ENCODE assay signal across 9 cellular contexts in the genomic region with DNA sequence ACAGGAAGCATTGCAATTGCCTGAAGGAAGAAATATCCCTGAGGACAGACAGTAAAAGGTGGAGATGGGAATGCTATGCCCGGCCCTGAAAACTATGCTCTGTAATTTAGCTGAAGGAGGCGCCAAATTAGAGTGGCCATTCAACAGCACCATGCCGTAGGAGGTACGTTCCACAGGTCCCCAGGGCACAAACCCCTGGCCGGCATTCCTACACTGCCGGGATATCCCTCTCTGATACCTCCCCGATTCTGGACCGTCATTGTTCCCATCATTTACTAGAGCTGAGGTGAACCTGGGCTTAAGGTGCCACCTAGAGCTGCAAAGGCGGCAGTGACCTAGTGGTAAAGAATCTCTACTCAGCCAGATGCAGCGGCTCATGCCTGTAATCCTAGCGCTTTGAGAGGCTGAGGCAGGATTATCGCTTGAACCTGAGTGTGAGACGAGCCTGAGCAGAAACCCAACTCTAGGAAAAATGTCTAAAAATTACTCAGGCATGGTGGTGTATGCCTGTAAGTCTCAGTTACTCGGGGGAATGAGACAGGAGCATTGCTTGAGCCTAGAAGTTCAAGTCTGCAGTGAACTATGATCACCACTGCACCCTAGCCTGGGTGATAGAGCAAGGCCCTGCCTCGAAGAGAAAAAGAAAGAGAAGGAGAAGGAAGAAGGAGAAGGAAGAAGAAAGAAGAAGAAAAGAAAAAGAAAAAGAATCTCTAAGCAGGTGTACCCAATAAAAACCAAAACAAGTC. TPM values are rescaled to one million over a fixed set of nuclear protein-coding genes. Genes with fewer than 3 reads are reported as not detected.
DNase-seq lines count a peak whose midpoint lies in the region; ATAC-seq and TF ChIP-seq lines count a peak whose summit lies in the region.
"Had no signal": no experiment of that assay in that cellular context is flagged by ENCODE, and none has a peak within 500 bp of the region (broad histone marks: within the 10 kb centered on the region; RNA-seq: fewer than 3 reads in every experiment).

No MANE protein-coding gene starts in this region.

- no peak overlapping the region for H3K27ac Mint-ChIP-seq in endodermal cell
- no peak overlapping the region for H3K27ac Mint-ChIP-seq in activated naive CD8-positive, alpha-beta T cell treated with anti-CD3 and anti-CD28 coated beads, Interleukin-2, amount 50 U/mL, for 24 hours

- peaks cover 10% of the 10 kb centered on the region for H3K9me3 ChIP-seq in endodermal cell (ENCODE audit: control insufficient read depth, low read length)
- H3K9me3 ChIP-seq in mucosa of descending colon, result no peaks in the 10 kb centered on the region
- H3K9me3 ChIP-seq in MG63, result no peaks in the 10 kb centered on the region

- H3K9ac ChIP-seq in endodermal cell (ENCODE audit: extremely low read depth, low read length, poor library complexity, severe bottlenecking), result no peak overlapping the region

- H3K4me3 Mint-ChIP-seq in endodermal cell, result no peak overlapping the region
- H3K4me3 Mint-ChIP-seq in activated naive CD8-positive, alpha-beta T cell treated with anti-CD3 and anti-CD28 coated beads, Interleukin-2, amount 50 U/mL, for 24 hours, result no peak overlapping the region

- 28 to 42% methylated on average over 12 to 15 of the region's 15 CpGs for WGBS in endodermal cell (ENCODE audit: insufficient coverage in 1 of 2, insufficient read length in 1 of 2), 2 experiments

- TF ChIP-seq CTCF in endodermal cell (conservative IDR thresholded peaks at IDR 0.05), result peak; percentile 81
- TF ChIP-seq CTCF in mucosa of descending colon (IDR thresholded peaks at IDR 0.05), result no peak

- H3K27me3 ChIP-seq in endodermal cell (ENCODE audit: control insufficient read depth, insufficient read depth, low read length, poor library complexity, severe bottlenecking) (no peaks in the 10 kb centered on the region), MG63 (no peaks in the 10 kb centered on the region)

- H3K4me1 Mint-ChIP-seq in endodermal cell, result no peaks in the 10 kb centered on the region
- H3K4me1 Mint-ChIP-seq in activated naive CD8-positive, alpha-beta T cell treated with anti-CD3 and anti-CD28 coated beads, Interleukin-2, amount 50 U/mL, for 24 hours, result no peaks in the 10 kb centered on the region

- DNase-seq in EH (ENCODE audit: low read depth) (peak; percentile 25), NCI-H146 treated with DMSO at 0.1 percent for 48 hours (lab: John Stamatoyannopoulos, UW; ENCODE audit: unreplicated experiment) (peak; percentile 68), endodermal cell (peak; percentile 89), mucosa of descending colon (peak; percentile 10 to 25 (median 18)), germinal center (ENCODE audit: low spot score) (no peak), MG63 (no peak)
- DNase-seq in activated naive CD8-positive, alpha-beta T cell treated with anti-CD3 and anti-CD28 coated beads, Interleukin-2, amount 50 U/mL, for 24 hours, result no peak
- DNase-seq: activated CD4-positive, alpha-beta T cell treated with anti-CD3 and anti-CD28 coated beads for 1 hour had no signal

- peaks cover 15% of the 10 kb centered on the region for H3K9me3 Mint-ChIP-seq in endodermal cell
- H3K9me3 Mint-ChIP-seq in activated naive CD8-positive, alpha-beta T cell treated with anti-CD3 and anti-CD28 coated beads, Interleukin-2, amount 50 U/mL, for 24 hours, result no peaks in the 10 kb centered on the region

- peaks cover 18% of the 10 kb centered on the region for H3K27me3 Mint-ChIP-seq in endodermal cell (ENCODE audit: insufficient read depth)
- peaks cover 26% of the 10 kb centered on the region for H3K27me3 Mint-ChIP-seq in activated naive CD8-positive, alpha-beta T cell treated with anti-CD3 and anti-CD28 coated beads, Interleukin-2, amount 50 U/mL, for 24 hours

- no peak overlapping the region for H3K27ac ChIP-seq in endodermal cell (ENCODE audit: low read depth, low read length)

- H3K36me3 Mint-ChIP-seq in endodermal cell (ENCODE audit: low read depth), result no peaks in the 10 kb centered on the region
- no peaks in the 10 kb centered on the region for H3K36me3 Mint-ChIP-seq in activated naive CD8-positive, alpha-beta T cell treated with anti-CD3 and anti-CD28 coated beads, Interleukin-2, amount 50 U/mL, for 24 hours (ENCODE audit: low read depth)

- ATAC-seq in mucosa of descending colon (no peak), GM21360 (IDR thresholded peaks at IDR 0.05; ENCODE audit: unreplicated experiment) (no peak)
- no peak for ATAC-seq in activated naive CD8-positive, alpha-beta T cell treated with anti-CD3 and anti-CD28 coated beads, Interleukin-2, amount 50 U/mL, for 24 hours

- H3K4me1 ChIP-seq in endodermal cell (ENCODE audit: control insufficient read depth, insufficient read depth, low read length), result no peaks in the 10 kb centered on the region
- no peaks in the 10 kb centered on the region for H3K4me1 ChIP-seq in mucosa of descending colon (ENCODE audit: low read depth)

- intact Hi-C loops in mucosa of descending colon (cut with DNase I, micrococcal nuclease), result no loop called here

- H3K36me3 ChIP-seq in endodermal cell (ENCODE audit: control insufficient read depth, insufficient read depth, low read length), result no peaks in the 10 kb centered on the region
- H3K36me3 ChIP-seq in mucosa of descending colon (ENCODE audit: low read depth), result no peaks in the 10 kb centered on the region
- no peaks in the 10 kb centered on the region for H3K36me3 ChIP-seq in MG63

- H3K4me3 ChIP-seq in endodermal cell (ENCODE audit: low read length), result no peak overlapping the region
- H3K4me3 ChIP-seq in mucosa of descending colon, result no peak overlapping the region
- no peak overlapping the region for H3K4me3 ChIP-seq in MG63

RNA-seq across cellular contexts. Expression of gene TNKS2, which starts 53.0 kb away (rescaled TPM):
- total RNA-seq in endodermal cell, result 10 to 100 TPM; 51.3 to 59.9 TPM
- polyA plus RNA-seq in endodermal cell (2013, experiment 1 of 2), result 52.6 TPM
- 48.6 TPM for polyA plus RNA-seq in endodermal cell (2013, experiment 2 of 2)
- 10 to 100 TPM; 26.0 to 39.9 (median 26.4) TPM for total RNA-seq in mucosa of descending colon
- 12.8 and 19.2 TPM in 2 replicates for total RNA-seq in MG63 (2014; rRNA removed; shearing (Covaris generic); ENCODE audit: low replicate concordance)

Comparison
In these comparisons a context has a peak if more than half of its experiments do, and no peak if none do; other contexts are left out.
1. DNase-seq: peak in EH (single experiment), NCI-H146 treated with DMSO at 0.1 percent for 48 hours (single experiment), endodermal cell (single experiment) and mucosa of descending colon (3 of 3); none in germinal center (single experiment), MG63 (single experiment) and activated naive CD8-positive, alpha-beta T cell treated with anti-CD3 and anti-CD28 coated beads, Interleukin-2, amount 50 U/mL, for 24 hours (single experiment).